13 cellular contexts compared by ENCODE assay signal in genomic region chr2:8494589-8494988, GRCh38.
DNase-seq lines count a peak whose midpoint lies in the region; ATAC-seq and TF ChIP-seq lines count a peak whose summit lies in the region.
"Had no signal": no experiment of that assay in that cellular context is flagged by ENCODE, and none has a peak within 500 bp of the region (broad histone marks: within the 10 kb centered on the region; RNA-seq: fewer than 3 reads in every experiment).

No MANE protein-coding gene starts in this region.

- no peaks in the 10 kb centered on the region for H3K27me3 Mint-ChIP-seq in T-helper 17 cell
- peaks cover 60% of the 10 kb centered on the region for H3K27me3 Mint-ChIP-seq in stimulated activated memory B cell treated with anti-CD40 and anti-IgM and Interleukin-4, amounts not matched to agents 10 μg/mL and 1 μg/mL and 100 μg/mL, for 72 hours
- no peaks in the 10 kb centered on the region for H3K27me3 Mint-ChIP-seq in activated CD4-positive, alpha-beta T cell treated with anti-CD3 and anti-CD28 coated beads for 36 hours
- H3K27me3 Mint-ChIP-seq: activated naive CD8-positive, alpha-beta T cell treated with anti-CD3 and anti-CD28 coated beads for 36 hours; central memory CD8-positive, alpha-beta T cell had no signal

- TF ChIP-seq CTCF in gastrocnemius medialis (IDR thresholded peaks at IDR 0.05 in 4 of 5, conservative IDR thresholded peaks at IDR 0.05 in 1 of 5), result no peak

- in situ Hi-C loops in gastrocnemius medialis (cut with MboI; ENCODE audit: low sequenced_read_pairs in 4 of 4), result no loop called here

- peaks cover 29% of the 10 kb centered on the region for H3K4me1 Mint-ChIP-seq in T-helper 17 cell
- H3K4me1 Mint-ChIP-seq in stimulated activated memory B cell treated with anti-CD40 and anti-IgM and Interleukin-4, amounts not matched to agents 10 μg/mL and 1 μg/mL and 100 μg/mL, for 72 hours, result peaks cover 7% of the 10 kb centered on the region
- H3K4me1 Mint-ChIP-seq in activated CD4-positive, alpha-beta T cell treated with anti-CD3 and anti-CD28 coated beads for 36 hours, result peaks cover 8% of the 10 kb centered on the region

- no peaks in the 10 kb centered on the region for H3K27me3 ChIP-seq in gastrocnemius medialis

- no peak overlapping the region for H3K4me3 ChIP-seq in gastrocnemius medialis
- H3K4me3 ChIP-seq: smooth muscle cell had no signal

- H3K9me3 ChIP-seq in T-helper 17 cell (ENCODE audit: control insufficient read depth, low read length, poor library complexity, severe bottlenecking) (no peaks in the 10 kb centered on the region), gastrocnemius medialis (no peaks in the 10 kb centered on the region)

- H3K36me3 Mint-ChIP-seq in T-helper 17 cell (ENCODE audit: low read depth), result no peaks in the 10 kb centered on the region
- H3K36me3 Mint-ChIP-seq in stimulated activated memory B cell treated with anti-CD40 and anti-IgM and Interleukin-4, amounts not matched to agents 10 μg/mL and 1 μg/mL and 100 μg/mL, for 72 hours, result no peaks in the 10 kb centered on the region
- no peaks in the 10 kb centered on the region for H3K36me3 Mint-ChIP-seq in activated CD4-positive, alpha-beta T cell treated with anti-CD3 and anti-CD28 coated beads for 36 hours (ENCODE audit: low read depth)
- H3K36me3 Mint-ChIP-seq: activated naive CD8-positive, alpha-beta T cell treated with anti-CD3 and anti-CD28 coated beads for 36 hours; IgD-negative memory B cell had no signal

- peak overlapping the region in 3 of 4 donors; percentile 10 to 32 (median 11) for H3K27ac ChIP-seq in gastrocnemius medialis

- peak overlapping the region; percentile 91 for H3K27ac Mint-ChIP-seq in T-helper 17 cell
- no peak overlapping the region for H3K27ac Mint-ChIP-seq in stimulated activated memory B cell treated with anti-CD40 and anti-IgM and Interleukin-4, amounts not matched to agents 10 μg/mL and 1 μg/mL and 100 μg/mL, for 72 hours
- no peak overlapping the region for H3K27ac Mint-ChIP-seq in activated CD4-positive, alpha-beta T cell treated with anti-CD3 and anti-CD28 coated beads for 36 hours
- H3K27ac Mint-ChIP-seq: activated naive CD8-positive, alpha-beta T cell treated with anti-CD3 and anti-CD28 coated beads for 36 hours; IgD-negative memory B cell had no signal

- no peaks in the 10 kb centered on the region for H3K36me3 ChIP-seq in gastrocnemius medialis

- intact Hi-C loops in gastrocnemius medialis (cut with DNase I; ENCODE audit: low total_unique reads), result no loop called here
- intact Hi-C loops in activated CD4-positive, alpha-beta T cell treated with anti-CD3 and anti-CD28 coated beads for 36 hours (cut with DNase I, micrococcal nuclease), result no loop called here

- CTCF ChIA-PET in activated CD4-positive, alpha-beta T cell treated with anti-CD3 and anti-CD28 coated beads for 36 hours (lab: Charles Lee), result interaction anchor here (0.6 kb wide), 2 partner anchors 21 to 526 kb away, joined by 3 to 4 read pairs; no protein-coding TSS in a partner anchor

- H3K9me3 Mint-ChIP-seq in stimulated activated memory B cell treated with anti-CD40 and anti-IgM and Interleukin-4, amounts not matched to agents 10 μg/mL and 1 μg/mL and 100 μg/mL, for 72 hours, result no peaks in the 10 kb centered on the region
- no peaks in the 10 kb centered on the region for H3K9me3 Mint-ChIP-seq in activated CD4-positive, alpha-beta T cell treated with anti-CD3 and anti-CD28 coated beads for 36 hours (ENCODE audit: low read depth)
- H3K9me3 Mint-ChIP-seq: activated naive CD8-positive, alpha-beta T cell treated with anti-CD3 and anti-CD28 coated beads for 36 hours; central memory CD8-positive, alpha-beta T cell; IgD-negative memory B cell had no signal

- no peak for TF ChIP-seq POLR2A in gastrocnemius medialis (IDR thresholded peaks at IDR 0.05)

- H3K4me1 ChIP-seq in gastrocnemius medialis, result peaks cover 4 to 9% of the 10 kb centered on the region in 2 donors

- no peak for ATAC-seq in T-helper 17 cell
- ATAC-seq in left lobe of liver, result peak; percentile 11
- peak; percentile 41 for ATAC-seq in gastrocnemius medialis
- no peak for ATAC-seq in stimulated activated memory B cell treated with anti-CD40 and anti-IgM and Interleukin-4, amounts not matched to agents 10 μg/mL and 1 μg/mL and 100 μg/mL, for 72 hours
- no peak for ATAC-seq in GM21619 (IDR thresholded peaks at IDR 0.05; ENCODE audit: unreplicated experiment)
- ATAC-seq in activated CD4-positive, alpha-beta T cell treated with anti-CD3 and anti-CD28 coated beads for 36 hours, result no peak

- peak; percentile 3 for DNase-seq in activated CD4-positive, CD25-positive, alpha-beta regulatory T cell treated with anti-CD3 and anti-CD28 coated beads, Interleukin-2, amount 50 U/mL, for 72 hours
- no peak for DNase-seq in activated CD4-positive, CD25-positive, alpha-beta regulatory T cell (lab: John Stamatoyannopoulos, UW)
- no peak for DNase-seq in T-helper 17 cell
- DNase-seq in left lobe of liver (ENCODE audit: low spot score), result no peak
- DNase-seq in gastrocnemius medialis, result no peak
- DNase-seq in activated CD4-positive, alpha-beta T cell treated with anti-CD3 and anti-CD28 coated beads for 36 hours, result no peak
- DNase-seq: activated naive CD8-positive, alpha-beta T cell treated with anti-CD3 and anti-CD28 coated beads for 36 hours; GOT3 had no signal

- POLR2A ChIA-PET in activated CD4-positive, alpha-beta T cell treated with anti-CD3 and anti-CD28 coated beads for 36 hours (lab: Charles Lee), result no interaction called here

- H3K4me3 Mint-ChIP-seq in T-helper 17 cell, result peak overlapping the region; percentile 58
- no peak overlapping the region for H3K4me3 Mint-ChIP-seq in stimulated activated memory B cell treated with anti-CD40 and anti-IgM and Interleukin-4, amounts not matched to agents 10 μg/mL and 1 μg/mL and 100 μg/mL, for 72 hours
- no peak overlapping the region for H3K4me3 Mint-ChIP-seq in activated CD4-positive, alpha-beta T cell treated with anti-CD3 and anti-CD28 coated beads for 36 hours
- H3K4me3 Mint-ChIP-seq: activated naive CD8-positive, alpha-beta T cell treated with anti-CD3 and anti-CD28 coated beads for 36 hours; central memory CD8-positive, alpha-beta T cell; IgD-negative memory B cell had no signal

Comparison
In these comparisons a context has a peak if more than half of its experiments do, and no peak if none do; other contexts are left out.
1. ATAC-seq: peak in left lobe of liver (single experiment) and gastrocnemius medialis (2 of 2); none in T-helper 17 cell (single experiment), stimulated activated memory B cell treated with anti-CD40 and anti-IgM and Interleukin-4, amounts not matched to agents 10 μg/mL and 1 μg/mL and 100 μg/mL, for 72 hours (single experiment), GM21619 (single experiment) and activated CD4-positive, alpha-beta T cell treated with anti-CD3 and anti-CD28 coated beads for 36 hours (single experiment).